ENCODE assay signal across 12 cellular contexts in the genomic region with DNA sequence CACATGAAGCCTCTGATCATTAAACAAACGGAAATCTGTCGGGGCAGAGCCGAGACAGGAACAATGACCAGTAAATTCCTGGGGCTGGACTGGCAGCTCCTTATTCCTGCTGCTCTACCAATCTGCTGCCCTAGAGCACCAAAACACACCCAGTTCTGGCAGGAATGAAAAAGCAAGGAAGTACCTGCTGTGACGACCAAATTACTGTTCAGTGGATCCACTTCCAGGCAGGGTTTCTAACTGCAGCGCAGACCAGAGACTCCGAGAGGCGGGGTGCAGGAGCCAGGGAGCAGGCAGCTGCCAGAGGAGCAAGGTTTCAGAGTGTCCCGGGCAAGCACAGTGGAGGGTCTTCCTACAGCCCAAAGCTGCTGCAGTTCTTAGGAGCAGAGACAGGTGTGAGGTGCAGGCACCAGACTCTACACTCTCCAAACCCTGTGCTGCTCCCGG. TPM values are rescaled to one million over a fixed set of nuclear protein-coding genes. Genes with fewer than 3 reads are reported as not detected.
DNase-seq lines count a peak whose midpoint lies in the region; ATAC-seq and TF ChIP-seq lines count a peak whose summit lies in the region.
"Had no signal": no experiment of that assay in that cellular context is flagged by ENCODE, and none has a peak within 500 bp of the region (broad histone marks: within the 10 kb centered on the region; RNA-seq: fewer than 3 reads in every experiment).

No MANE protein-coding gene starts in this region.

- peaks cover 78% of the 10 kb centered on the region for H3K27me3 ChIP-seq in ectodermal cell (ENCODE audit: control insufficient read depth, insufficient read depth, low read length, poor library complexity, severe bottlenecking)
- H3K27me3 ChIP-seq in neural progenitor cell, result peaks cover 95% of the 10 kb centered on the region
- H3K27me3 ChIP-seq in Karpas-422 (ENCODE audit: low read length), result no peaks in the 10 kb centered on the region
- H3K27me3 ChIP-seq: neutrophil had no signal

- H3K4me2 ChIP-seq in neural progenitor cell, result peak overlapping the region; percentile 91
- H3K4me2 ChIP-seq in Karpas-422 (ENCODE audit: low read depth, low read length, poor library complexity, severe bottlenecking), result no peak overlapping the region

- H3F3A ChIP-seq in neural progenitor cell (ENCODE audit: low read depth), result peaks cover 44% of the 10 kb centered on the region

- no peaks in the 10 kb centered on the region for H3K36me3 ChIP-seq in ectodermal cell (ENCODE audit: control insufficient read depth, insufficient read depth, low read length)
- H3K36me3 ChIP-seq in neural progenitor cell, result no peaks in the 10 kb centered on the region
- H3K36me3 ChIP-seq in Karpas-422 (ENCODE audit: insufficient read depth, low read length), result no peaks in the 10 kb centered on the region
- H3K36me3 ChIP-seq: neutrophil had no signal

- H3K4me1 ChIP-seq in ectodermal cell (ENCODE audit: control insufficient read depth, insufficient read depth, low read length) (peaks cover 49% of the 10 kb centered on the region), neural progenitor cell (peaks cover 51% of the 10 kb centered on the region), Karpas-422 (ENCODE audit: low read length) (no peaks in the 10 kb centered on the region)

- TF ChIP-seq CTCF in neural progenitor cell (IDR thresholded peaks at IDR 0.05), result no peak

- no peak overlapping the region for H3K9ac ChIP-seq in neural progenitor cell
- no peak overlapping the region for H3K9ac ChIP-seq in Karpas-422 (ENCODE audit: low read length)

- H4K20me1 ChIP-seq in neural progenitor cell (ENCODE audit: low read depth) (no peaks in the 10 kb centered on the region), Karpas-422 (ENCODE audit: insufficient read depth, low read depth, low read length) (no peaks in the 10 kb centered on the region)

- H3K9me3 ChIP-seq in ectodermal cell (ENCODE audit: control insufficient read depth, low read length) (no peaks in the 10 kb centered on the region), neural progenitor cell (ENCODE audit: low read depth) (no peaks in the 10 kb centered on the region), Karpas-422 (ENCODE audit: low read length) (no peaks in the 10 kb centered on the region)
- H3K9me3 ChIP-seq: neutrophil had no signal

- 1% methylated on average over 9 of the region's 9 CpGs for WGBS in ectodermal cell, 2 experiments

- H3K4me3 ChIP-seq in ectodermal cell (ENCODE audit: insufficient read depth, low read depth, low read length) (peak overlapping the region; percentile 17), neural progenitor cell (peak overlapping the region; percentile 38), Karpas-422 (ENCODE audit: low read length) (no peak overlapping the region)

- H3K4me3 Mint-ChIP-seq in neural progenitor cell, result peak overlapping the region; percentile 78

- no peaks in the 10 kb centered on the region for H3K36me3 Mint-ChIP-seq in neural progenitor cell

- peaks cover 4% of the 10 kb centered on the region for H3K9me3 Mint-ChIP-seq in neural progenitor cell

- peaks cover 79% of the 10 kb centered on the region for H3K4me1 Mint-ChIP-seq in neural progenitor cell

- peak overlapping the region; percentile 33 for H3K27ac Mint-ChIP-seq in neural progenitor cell

- H2AFZ ChIP-seq in neural progenitor cell (replicated peaks) (no peak overlapping the region), Karpas-422 (ENCODE audit: low read length) (no peak overlapping the region)

- peaks cover 6% of the 10 kb centered on the region for H3K27me3 Mint-ChIP-seq in neural progenitor cell (ENCODE audit: insufficient read depth, low read depth)

- ATAC-seq in HG03439 (IDR thresholded peaks at IDR 0.05; ENCODE audit: unreplicated experiment) (no peak), GM18511 (IDR thresholded peaks at IDR 0.05; ENCODE audit: unreplicated experiment) (no peak)

- no peaks in the 10 kb centered on the region for H3K9me2 ChIP-seq in Karpas-422 (replicated peaks; ENCODE audit: insufficient read depth, low read length)

- DNase-seq in ELF-1 (ENCODE audit: low read depth, low spot score) (peak; percentile 92), NCI-H524 treated with DMSO at 0.1 percent for 48 hours (lab: John Stamatoyannopoulos, UW) (peak; percentile 43), neural progenitor cell (ENCODE audit: low spot score) (peak; percentile 72), NCI-H1048 (lab: John Stamatoyannopoulos, UW) (no peak), Karpas-422 (no peak)
- DNase-seq: amygdala, KBM-7 had no signal

- H3K79me2 ChIP-seq in neural progenitor cell (ENCODE audit: low read depth) (no peaks in the 10 kb centered on the region), Karpas-422 (ENCODE audit: low read length) (no peaks in the 10 kb centered on the region)

- peak overlapping the region; percentile 50 for H3K27ac ChIP-seq in ectodermal cell (ENCODE audit: insufficient read depth, low read depth, low read length, poor library complexity, severe bottlenecking)
- no peak overlapping the region for H3K27ac ChIP-seq in neural progenitor cell
- no peak overlapping the region for H3K27ac ChIP-seq in Karpas-422 (ENCODE audit: low read length)
- H3K27ac ChIP-seq: neutrophil had no signal

RNA-seq across cellular contexts. Expression of gene KANK4, which starts 32.4 kb away (rescaled TPM):
- 1.7 TPM for polyA plus RNA-seq in ectodermal cell (2013, experiment 1 of 4)
- 1.6 TPM for polyA plus RNA-seq in ectodermal cell (2013, experiment 2 of 4)
- 1.4 TPM for polyA plus RNA-seq in ectodermal cell (2013, experiment 3 of 4)
- 2.0 TPM for polyA plus RNA-seq in ectodermal cell (2013, experiment 4 of 4)
- total RNA-seq in neural progenitor cell (ENCODE audit: low replicate concordance), result 0.40 TPM in 1 of 2 replicates, not detected in the other
- total RNA-seq in Karpas-422 (2014; rRNA removed; shearing (Covaris generic); ENCODE audit: low replicate concordance), result 0.11 and 0.60 TPM in 2 replicates
- total RNA-seq: glomerular endothelial cell had no signal

Comparison
In these comparisons a context has a peak if more than half of its experiments do, and no peak if none do; other contexts are left out.
1. DNase-seq: peak in ELF-1 (single experiment), NCI-H524 treated with DMSO at 0.1 percent for 48 hours (single experiment) and neural progenitor cell (single experiment); none in NCI-H1048 (single experiment) and Karpas-422 (single experiment).